Comparison of ENCODE assay signal across 29 cellular contexts in genomic region chr10:132832186-132832983, GRCh38. TPM values are rescaled to one million over a fixed set of nuclear protein-coding genes. Genes with fewer than 3 reads are reported as not detected.
DNase-seq lines count a peak whose midpoint lies in the region; ATAC-seq and TF ChIP-seq lines count a peak whose summit lies in the region.
"Had no signal": no experiment of that assay in that cellular context is flagged by ENCODE, and none has a peak within 500 bp of the region (broad histone marks: within the 10 kb centered on the region; RNA-seq: fewer than 3 reads in every experiment).

No MANE protein-coding gene starts in this region.

- no peaks in the 10 kb centered on the region for H3K27me3 Mint-ChIP-seq in activated CD8-positive, alpha-beta T cell treated with anti-CD3 and anti-CD28 coated beads, Interleukin-2, amount 10 ng/mL, durations not matched to agents 7 days and 5 days (ENCODE audit: low read depth)
- H3K27me3 Mint-ChIP-seq in activated CD8-positive, alpha-beta T cell treated with anti-CD3 and anti-CD28 coated beads for 36 hours = no peaks in the 10 kb centered on the region
- H3K27me3 Mint-ChIP-seq in glutamatergic neuron (ENCODE audit: unreplicated experiment) = peaks cover 10% of the 10 kb centered on the region
- H3K27me3 Mint-ChIP-seq in activated CD4-positive, alpha-beta T cell treated with anti-CD3 and anti-CD28 coated beads, Interleukin-2, amount 10 ng/mL, durations not matched to agents 24 days and 14 days = no peaks in the 10 kb centered on the region
- H3K27me3 Mint-ChIP-seq: CD8-positive, alpha-beta memory T cell had no signal

- POLR2A ChIA-PET in activated CD8-positive, alpha-beta T cell treated with anti-CD3 and anti-CD28 coated beads, Interleukin-2, amount 10 ng/mL, durations not matched to agents 7 days and 5 days (lab: Charles Lee) = interaction anchor here (0.6 kb wide), 1 partner anchor 64 kb away, joined by 4 read pairs; no protein-coding TSS in a partner anchor
- POLR2A ChIA-PET in activated CD8-positive, alpha-beta T cell treated with anti-CD3 and anti-CD28 coated beads for 36 hours (lab: Charles Lee) = interaction anchor here (0.7 kb wide), 1 partner anchor 130 kb away, joined by 3 read pairs; no protein-coding TSS in a partner anchor

- H3K4me1 Mint-ChIP-seq in activated CD8-positive, alpha-beta T cell treated with anti-CD3 and anti-CD28 coated beads, Interleukin-2, amount 10 ng/mL, durations not matched to agents 7 days and 5 days (ENCODE audit: low read depth) = no peaks in the 10 kb centered on the region
- no peaks in the 10 kb centered on the region for H3K4me1 Mint-ChIP-seq in activated CD8-positive, alpha-beta T cell treated with anti-CD3 and anti-CD28 coated beads for 36 hours (ENCODE audit: low read depth)
- H3K4me1 Mint-ChIP-seq in glutamatergic neuron (ENCODE audit: low read depth, unreplicated experiment) = peaks cover 19% of the 10 kb centered on the region
- H3K4me1 Mint-ChIP-seq in activated CD4-positive, alpha-beta T cell treated with anti-CD3 and anti-CD28 coated beads, Interleukin-2, amount 10 ng/mL, durations not matched to agents 24 days and 14 days = no peaks in the 10 kb centered on the region
- H3K4me1 Mint-ChIP-seq: CD14-positive monocyte had no signal

- WGBS in aorta, 2 donors = 15 to 37% methylated on average over 30 of the region's 30 CpGs

- H3K4me1 ChIP-seq in aorta (ENCODE audit: control insufficient read depth in 1 of 2, insufficient read depth in 2 of 2, low read length in 2 of 2) = no peaks in the 10 kb centered on the region
- H3K4me1 ChIP-seq: BE2C had no signal

- H3K36me3 Mint-ChIP-seq in activated CD8-positive, alpha-beta T cell treated with anti-CD3 and anti-CD28 coated beads, Interleukin-2, amount 10 ng/mL, durations not matched to agents 7 days and 5 days (ENCODE audit: low read depth) = no peaks in the 10 kb centered on the region
- no peaks in the 10 kb centered on the region for H3K36me3 Mint-ChIP-seq in activated CD8-positive, alpha-beta T cell treated with anti-CD3 and anti-CD28 coated beads for 36 hours (ENCODE audit: low read depth)
- H3K36me3 Mint-ChIP-seq in glutamatergic neuron (ENCODE audit: unreplicated experiment) = peaks cover 11% of the 10 kb centered on the region
- no peaks in the 10 kb centered on the region for H3K36me3 Mint-ChIP-seq in activated CD4-positive, alpha-beta T cell treated with anti-CD3 and anti-CD28 coated beads, Interleukin-2, amount 10 ng/mL, durations not matched to agents 24 days and 14 days (ENCODE audit: low read depth)
- H3K36me3 Mint-ChIP-seq: CD14-positive monocyte; CD8-positive, alpha-beta memory T cell had no signal

- no peak overlapping the region for H3K4me3 Mint-ChIP-seq in activated CD8-positive, alpha-beta T cell treated with anti-CD3 and anti-CD28 coated beads, Interleukin-2, amount 10 ng/mL, durations not matched to agents 7 days and 5 days
- H3K4me3 Mint-ChIP-seq in activated CD8-positive, alpha-beta T cell treated with anti-CD3 and anti-CD28 coated beads for 36 hours = no peak overlapping the region
- no peak overlapping the region for H3K4me3 Mint-ChIP-seq in glutamatergic neuron (ENCODE audit: unreplicated experiment)
- no peak overlapping the region for H3K4me3 Mint-ChIP-seq in activated CD4-positive, alpha-beta T cell treated with anti-CD3 and anti-CD28 coated beads, Interleukin-2, amount 10 ng/mL, durations not matched to agents 24 days and 14 days
- H3K4me3 Mint-ChIP-seq: CD14-positive monocyte; CD8-positive, alpha-beta memory T cell; H9 had no signal

- peaks cover 8% of the 10 kb centered on the region for H3K9me3 Mint-ChIP-seq in activated CD8-positive, alpha-beta T cell treated with anti-CD3 and anti-CD28 coated beads, Interleukin-2, amount 10 ng/mL, durations not matched to agents 7 days and 5 days (ENCODE audit: insufficient read depth)
- H3K9me3 Mint-ChIP-seq in activated CD8-positive, alpha-beta T cell treated with anti-CD3 and anti-CD28 coated beads for 36 hours = peaks cover 2% of the 10 kb centered on the region
- peaks cover 6% of the 10 kb centered on the region for H3K9me3 Mint-ChIP-seq in glutamatergic neuron (ENCODE audit: unreplicated experiment)
- H3K9me3 Mint-ChIP-seq in activated CD4-positive, alpha-beta T cell treated with anti-CD3 and anti-CD28 coated beads, Interleukin-2, amount 10 ng/mL, durations not matched to agents 24 days and 14 days = no peaks in the 10 kb centered on the region

- no peaks in the 10 kb centered on the region for H3K9me3 ChIP-seq in aorta (ENCODE audit: control insufficient read depth, low read length)
- H3K9me3 ChIP-seq: BE2C had no signal

- peaks cover 0 to 2% of the 10 kb centered on the region in 2 donors for H3K27me3 ChIP-seq in aorta (ENCODE audit: control insufficient read depth in 1 of 2, insufficient read depth in 2 of 2, low read length in 1 of 2)

- no peak overlapping the region for H3K27ac Mint-ChIP-seq in activated CD8-positive, alpha-beta T cell treated with anti-CD3 and anti-CD28 coated beads, Interleukin-2, amount 10 ng/mL, durations not matched to agents 7 days and 5 days
- H3K27ac Mint-ChIP-seq in activated CD8-positive, alpha-beta T cell treated with anti-CD3 and anti-CD28 coated beads for 36 hours = no peak overlapping the region
- no peak overlapping the region for H3K27ac Mint-ChIP-seq in glutamatergic neuron (ENCODE audit: unreplicated experiment)
- H3K27ac Mint-ChIP-seq in activated CD4-positive, alpha-beta T cell treated with anti-CD3 and anti-CD28 coated beads, Interleukin-2, amount 10 ng/mL, durations not matched to agents 24 days and 14 days = no peak overlapping the region
- H3K27ac Mint-ChIP-seq: CD14-positive monocyte, H9 had no signal

- no peak overlapping the region for H3K27ac ChIP-seq in aorta (ENCODE audit: low read depth in 1 of 2, low read length in 2 of 2)
- H3K27ac ChIP-seq: 22Rv1, GM23248, PC-9 had no signal

- TF ChIP-seq CTCF in activated CD8-positive, alpha-beta T cell treated with anti-CD3 and anti-CD28 coated beads for 36 hours (IDR thresholded peaks at IDR 0.05) = no peak
- TF ChIP-seq CTCF in glutamatergic neuron (IDR thresholded peaks at IDR 0.05; ENCODE audit: partially characterized antibody, unreplicated experiment) = no peak

- CTCF ChIA-PET in activated CD8-positive, alpha-beta T cell treated with anti-CD3 and anti-CD28 coated beads, Interleukin-2, amount 10 ng/mL, durations not matched to agents 7 days and 5 days (lab: Charles Lee) = no interaction called here
- CTCF ChIA-PET in activated CD8-positive, alpha-beta T cell treated with anti-CD3 and anti-CD28 coated beads for 36 hours (lab: Charles Lee) = interaction anchor here (0.6 kb wide), 1 partner anchor 11 kb away, joined by 3 read pairs; no protein-coding TSS in a partner anchor

- peak; percentile 13 for DNase-seq in activated CD8-positive, alpha-beta T cell treated with anti-CD3 and anti-CD28 coated beads, Interleukin-2, amount 10 ng/mL, durations not matched to agents 7 days and 5 days
- no peak for DNase-seq in activated CD8-positive, alpha-beta T cell treated with anti-CD3 and anti-CD28 coated beads for 36 hours
- DNase-seq in glutamatergic neuron (peak; percentile 16), mesenteric fat pad (ENCODE audit: low spot score) (peak; percentile 71), aorta (peak; percentile 10 to 50), activated gamma-delta T cell (lab: John Stamatoyannopoulos, UW) (no peak)
- DNase-seq in activated CD4-positive, alpha-beta T cell treated with anti-CD3 and anti-CD28 coated beads, Interleukin-2, amount 10 ng/mL, durations not matched to agents 24 days and 14 days = no peak
- DNase-seq: ACHN; BE2C; Calu3; CD8-positive, alpha-beta memory T cell; DMS153; GM23248; H9; Kasumi-1; NCI-H1092 treated with DMSO at 0.1 percent for 48 hours; NCI-H1436; NCI-H187; NCI-H2081 treated with DMSO at 0.1 percent for 48 hours; NCI-H446; NCI-H526; PC-9; SHP77 had no signal

- H3K36me3 ChIP-seq in aorta (ENCODE audit: control insufficient read depth in 1 of 2, insufficient read depth in 2 of 2, low read length in 1 of 2) = no peaks in the 10 kb centered on the region
- H3K36me3 ChIP-seq: BE2C had no signal

- intact Hi-C loops in activated CD8-positive, alpha-beta T cell treated with anti-CD3 and anti-CD28 coated beads for 36 hours (cut with micrococcal nuclease) = no loop called here
- intact Hi-C loops in aorta (cut with DNase I) = no loop called here
- intact Hi-C loops in activated CD4-positive, alpha-beta T cell treated with anti-CD3 and anti-CD28 coated beads, Interleukin-2, amount 10 ng/mL, durations not matched to agents 24 days and 14 days (cut with micrococcal nuclease) = loop anchor here (10.0 kb wide), 1 partner anchor 178 kb away; no protein-coding TSS in a partner anchor

- H3K4me3 ChIP-seq in aorta (ENCODE audit: low read length in 2 of 2) = no peak overlapping the region
- H3K4me3 ChIP-seq: GM23248, K562, PC-9 had no signal

- no peak for ATAC-seq in activated CD8-positive, alpha-beta T cell treated with anti-CD3 and anti-CD28 coated beads, Interleukin-2, amount 10 ng/mL, durations not matched to agents 7 days and 5 days
- ATAC-seq in activated CD8-positive, alpha-beta T cell treated with anti-CD3 and anti-CD28 coated beads for 36 hours = no peak
- ATAC-seq in aorta (ENCODE audit: low FRiP score) = no peak
- ATAC-seq: K562 had no signal

RNA-seq across cellular contexts. Expression of gene NKX6-2, which starts 46.4 kb away (rescaled TPM):
- total RNA-seq in activated CD8-positive, alpha-beta T cell treated with anti-CD3 and anti-CD28 coated beads, Interleukin-2, amount 10 ng/mL, durations not matched to agents 7 days and 5 days = not detected
- total RNA-seq in activated CD8-positive, alpha-beta T cell treated with anti-CD3 and anti-CD28 coated beads for 36 hours = not detected
- total RNA-seq in glutamatergic neuron (ENCODE audit: unreplicated experiment) (6.2 TPM), mesenteric fat pad (not detected), aorta (not detected)
- polyA plus RNA-seq in aorta = not detected
- total RNA-seq in activated CD4-positive, alpha-beta T cell treated with anti-CD3 and anti-CD28 coated beads, Interleukin-2, amount 10 ng/mL, durations not matched to agents 24 days and 14 days = not detected in 2 replicates
- total RNA-seq: Calu3; CD8-positive, alpha-beta memory T cell; GM23248; K562; M059J; PC-9; RPMI7951; SK-MEL-5 had no signal
- polyA plus RNA-seq: CD14-positive monocyte; CD8-positive, alpha-beta memory T cell had no signal

Comparison
In these comparisons a context has a peak if more than half of its experiments do, and no peak if none do; other contexts are left out.
1. DNase-seq: peak in activated CD8-positive, alpha-beta T cell treated with anti-CD3 and anti-CD28 coated beads, Interleukin-2, amount 10 ng/mL, durations not matched to agents 7 days and 5 days (single experiment), glutamatergic neuron (single experiment), mesenteric fat pad (single experiment) and aorta (2 of 2); none in activated CD8-positive, alpha-beta T cell treated with anti-CD3 and anti-CD28 coated beads for 36 hours (single experiment), activated gamma-delta T cell (single experiment) and activated CD4-positive, alpha-beta T cell treated with anti-CD3 and anti-CD28 coated beads, Interleukin-2, amount 10 ng/mL, durations not matched to agents 24 days and 14 days (single experiment).